10 cellular contexts compared by ENCODE assay signal in the genomic region with DNA sequence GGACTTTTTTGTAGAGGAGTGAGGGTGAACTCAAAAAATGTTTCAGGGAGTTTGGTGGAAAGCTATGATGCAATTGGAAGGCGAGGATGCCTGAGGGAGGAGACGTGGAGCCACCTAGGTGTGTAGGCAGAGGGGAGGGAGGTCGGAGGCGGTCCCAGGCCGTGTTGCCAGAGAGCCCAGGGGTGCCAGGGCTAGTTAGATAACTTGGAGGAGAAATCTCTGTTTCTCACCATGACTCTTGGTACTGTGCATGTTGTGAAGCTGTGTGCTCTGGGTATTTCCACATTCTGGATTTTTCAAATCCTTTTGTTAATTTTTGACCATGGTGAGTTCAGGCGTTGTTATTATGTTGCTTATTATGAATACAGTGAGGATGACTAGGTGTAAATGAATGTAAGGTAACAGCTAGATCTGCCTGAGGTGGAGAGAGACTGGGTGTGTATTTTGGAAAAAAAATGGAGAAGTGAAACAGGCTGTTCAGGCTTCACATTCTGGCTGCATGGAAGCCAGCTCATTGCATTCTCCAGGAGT. TPM values are rescaled to one million over a fixed set of nuclear protein-coding genes. Genes with fewer than 3 reads are reported as not detected.
DNase-seq lines count a peak whose midpoint lies in the region; ATAC-seq, FAIRE-seq and TF ChIP-seq lines count a peak whose summit lies in the region.
"Had no signal": no experiment of that assay in that cellular context is flagged by ENCODE, and none has a peak within 500 bp of the region (broad histone marks: within the 10 kb centered on the region; RNA-seq: fewer than 3 reads in every experiment).

No MANE protein-coding gene starts in this region.

- POLR2A ChIA-PET in GM12878 (lab: Charles Lee), result interaction anchor here (0.8 to 10.2 kb wide), 6 partner anchors 23 to 62 kb away, joined by 3 to 130 read pairs (median 7); a partner anchor contains a TSS

- H3K4me1 ChIP-seq in HUES48 (ENCODE audit: control insufficient read depth, insufficient read depth, low read length) (peaks cover 48% of the 10 kb centered on the region), GM12878 (ENCODE audit: control insufficient read depth, insufficient read depth, low read length) (peaks cover 27% of the 10 kb centered on the region)

- no peak for FAIRE-seq in GM12878 (lab: Jason Lieb, UNC)

- no peak overlapping the region for H2AFZ ChIP-seq in GM12878 (ENCODE audit: control insufficient read depth, low read depth, low read length)

- no peak for TF ChIP-seq RAD21 in GM12878 (IDR thresholded peaks at IDR 0.05; ENCODE audit: insufficient read depth, low read depth, low read length)

- RAD21 ChIA-PET in GM12878 (lab: Charles Lee; ENCODE audit: unreplicated experiment), result interaction anchor here (0.7 to 11.4 kb wide), 12 partner anchors 8 to 606 kb away, joined by 3 to 201 read pairs (median 6); a partner anchor contains a TSS

- no peak overlapping the region for H3K27ac ChIP-seq in HUES48 (ENCODE audit: low read depth, low read length)
- peak overlapping the region; percentile 69 for H3K27ac ChIP-seq in GM12878 (ENCODE audit: control insufficient read depth, insufficient read depth)

- DNase-seq in CD14-positive monocyte (ENCODE audit: low spot score), result no peak
- DNase-seq in GM12878 (ENCODE audit: low read depth, low spot score), result no peak
- DNase-seq in naive B cell, result no peak
- no peak for DNase-seq in T1000 (lab: John Stamatoyannopoulos, UW)
- no peak for DNase-seq in activated naive CD4-positive, alpha-beta T cell (lab: John Stamatoyannopoulos, UW)
- DNase-seq in NCI-H2081 (lab: John Stamatoyannopoulos, UW), result no peak
- no peak for DNase-seq in D341Med (ENCODE audit: low spot score)
- DNase-seq: activated CD8-positive, alpha-beta memory T cell treated with anti-CD3 and anti-CD28 coated beads, Interleukin-2, amount 10 ng/mL, durations not matched to agents 7 days and 5 days; DMS 273 treated with DMSO at 0.1 percent for 48 hours had no signal

- 20% methylated on average over 6 of the region's 6 CpGs for WGBS in GM12878 (ENCODE audit: insufficient coverage, insufficient replicate concordance, low lambda C conversion rate, missing lambda C conversion rate)

- 0 out of 4 replicates have a peak, but pooled peaks of 1 of the 2 experiments have one; percentile 25 for TF ChIP-seq EP300 in GM12878 (IDR thresholded peaks at IDR 0.05; ENCODE audit: borderline replicate concordance in 1 of 2, control insufficient read depth in 1 of 2, low read depth in 2 of 2, low read length in 2 of 2)

- peaks cover 0 to 3% of the 10 kb centered on the region in 2 donors for H3K36me3 Mint-ChIP-seq in CD14-positive monocyte
- H3K36me3 Mint-ChIP-seq in naive B cell, result no peaks in the 10 kb centered on the region

- CTCF ChIA-PET in GM12878 (lab: Yijun Ruan, JAX), result interaction anchor here (1.3 to 10.2 kb wide), 8 partner anchors 8 to 747 kb away, joined by 3 to 89 read pairs (median 6); a partner anchor contains a TSS

- no peak for TF ChIP-seq POLR2A in GM12878 (IDR thresholded peaks at IDR 0.05; ENCODE audit: low read depth, low read length)

- TF ChIP-seq CTCF in CD14-positive monocyte (IDR thresholded peaks at IDR 0.05), result no peak
- TF ChIP-seq CTCF in GM12878 (IDR thresholded peaks at IDR 0.05 in 2 of 3, conservative IDR thresholded peaks at IDR 0.05 in 1 of 3; ENCODE audit: control insufficient read depth in 2 of 3, extremely low read depth in 1 of 3, insufficient read depth in 1 of 3, low read depth in 3 of 3, low read length in 3 of 3), result no peak

- in situ Hi-C loops in GM12878 (cut with MboI), result no loop called here

- peaks cover 95% of the 10 kb centered on the region for H3K79me2 ChIP-seq in GM12878 (ENCODE audit: control insufficient read depth, insufficient read depth, low read length)

- H3K27ac Mint-ChIP-seq in CD14-positive monocyte (peak overlapping the region; percentile 8 to 81 (median 64)), naive B cell (peak overlapping the region; percentile 54 to 91 (median 66))

- H3K4me3 ChIP-seq in HUES48 (ENCODE audit: low read depth, low read length) (peak overlapping the region; percentile 12; the same call in 1 of the 2 replicates), GM12878 (peak overlapping the region; percentile 66)

- H3K36me3 ChIP-seq in HUES48 (ENCODE audit: control insufficient read depth, insufficient read depth, low read length) (peaks cover 5% of the 10 kb centered on the region; the same call in 1 of the 2 replicates), GM12878 (ENCODE audit: control insufficient read depth in 2 of 2, insufficient read depth in 2 of 2, low read length in 1 of 2) (no peaks in the 10 kb centered on the region; a peak in 1 of 4 replicates)

- H3K9me3 ChIP-seq in HUES48 (ENCODE audit: control insufficient read depth, insufficient read depth, low read length) (no peaks in the 10 kb centered on the region), GM12878 (replicated peaks; ENCODE audit: control insufficient read depth, insufficient read depth, low read length) (no peaks in the 10 kb centered on the region; the same call in 2 of the 3 replicates)

- intact Hi-C loops in CD14-positive monocyte (cut with micrococcal nuclease) (loop anchor here (5.0 to 10.0 kb wide), 2 partner anchors 41 to 1181 kb away; a partner anchor contains a TSS), GM12878 (cut with micrococcal nuclease; ENCODE audit: unreplicated experiment) (loop anchor here (1.0 to 10.0 kb wide), 2 partner anchors 35 to 739 kb away; no protein-coding TSS in a partner anchor)

- peak overlapping the region; percentile 78 for H3K4me2 ChIP-seq in GM12878 (ENCODE audit: control insufficient read depth, insufficient read depth)

- H3K27me3 ChIP-seq in HUES48 (ENCODE audit: control insufficient read depth, insufficient read depth, low read length) (peaks cover 3% of the 10 kb centered on the region), GM12878 (replicated peaks in 1 of 2; ENCODE audit: control insufficient read depth in 2 of 2, insufficient read depth in 2 of 2, low read length in 1 of 2) (no peaks in the 10 kb centered on the region)

- 0 out of 2 replicates have a peak, but pooled peaks cover 2% of the 10 kb centered on the region for H4K20me1 ChIP-seq in GM12878 (ENCODE audit: control insufficient read depth, insufficient read depth)

- H3K9me3 Mint-ChIP-seq in CD14-positive monocyte, result peaks cover 0 to 6% (median 0%) of the 10 kb centered on the region in 7 donors
- H3K9me3 Mint-ChIP-seq in naive B cell, result no peaks in the 10 kb centered on the region

- BruUV-seq in GM12878 (replicated peaks; lab: Mats Ljungman, UMichigan), result no TSS peak

- H3K27me3 Mint-ChIP-seq in CD14-positive monocyte (ENCODE audit: low read depth in 3 of 3) (peaks cover 0 to 32% (median 0%) of the 10 kb centered on the region in 3 donors), naive B cell (peaks cover 0 to 7% (median 0%) of the 10 kb centered on the region in 3 donors)
- H3K27me3 Mint-ChIP-seq: activated CD8-positive, alpha-beta memory T cell treated with anti-CD3 and anti-CD28 coated beads, Interleukin-2, amount 10 ng/mL, durations not matched to agents 7 days and 5 days had no signal

- H3K4me1 Mint-ChIP-seq in CD14-positive monocyte, result peaks cover 64% of the 10 kb centered on the region
- peaks cover 49 to 84% (median 54%) of the 10 kb centered on the region in 3 donors for H3K4me1 Mint-ChIP-seq in naive B cell

- ATAC-seq in GM12878 (peak; percentile 14), naive B cell (ENCODE audit: low read depth in 2 of 2) (no peak)
- ATAC-seq: activated CD8-positive, alpha-beta memory T cell treated with anti-CD3 and anti-CD28 coated beads, Interleukin-2, amount 10 ng/mL, durations not matched to agents 7 days and 5 days had no signal

- H3K4me3 Mint-ChIP-seq in CD14-positive monocyte (peak overlapping the region in 1 of 2 donors; percentile 54), naive B cell (peak overlapping the region; percentile 3 to 72 (median 40))

- SMC1A ChIA-PET in GM12878 (lab: Charles Lee; ENCODE audit: uncharacterized antibody, unreplicated experiment), result interaction anchor here (0.6 to 13.8 kb wide), 10 partner anchors 8 to 65 kb away, joined by 3 to 198 read pairs (median 6); a partner anchor contains a TSS

- H3K9ac ChIP-seq in HUES48 (ENCODE audit: low read depth, low read length) (no peak overlapping the region), GM12878 (ENCODE audit: control insufficient read depth, insufficient read depth, low read length) (peak overlapping the region; percentile 67)

RNA-seq across cellular contexts. Expression of a gene that starts 4.5 kb away (rescaled TPM):
- polyA plus RNA-seq in CD14-positive monocyte (10 to 100 TPM; 30.8 to 38.1 TPM), GM12878 (2011; rRNA removed) (142 and 180 TPM in 2 replicates), GM12878 (2014; fragmentation: Illumina TruSeq; extraction: Trizol) (47.0 and 68.3 TPM in 2 replicates), GM12878 (2014; fragmentation: Nextera tagmentation; extraction: Ambion mirVana) (10 to 100 TPM; 49.2 to 49.3 TPM), GM12878 (2014; rRNA removed) (52.4 and 64.6 TPM in 2 replicates), GM12878 (2016; fragmentation: Nextera tagmentation; extraction: Ambion mirVana) (10 to 100 TPM; 64.8 to 76.4 TPM), naive B cell (ENCODE audit: low read depth in 6 of 6) (10 to 100 TPM; 15.7 to 28.1 (median 20.1) TPM)
- total RNA-seq in GM12878 (2013; cell fraction: nucleolus; rRNA removed), result 34.3 and 39.0 TPM in 2 replicates
- total RNA-seq in GM12878 (2014; rRNA removed) (42.1 and 54.1 TPM in 2 replicates), GM12878 (2014; rRNA removed; fragmentation: Illumina TruSeq; extraction: Trizol) (50.5 and 53.1 TPM in 2 replicates), GM12878 (2021) (43.2 and 44.2 TPM in 2 replicates)
- polyA plus RNA-seq in GM12878 (2011; ENCODE audit: low read depth), result 21.1 TPM
- polyA plus RNA-seq in GM12878 (2011; cell fraction: cytosol; rRNA removed), result 58.5 and 62.9 TPM in 2 replicates
- 50.2 and 59.5 TPM in 2 replicates for polyA plus RNA-seq in GM12878 (2011; cell fraction: nucleus; rRNA removed)
- 31.9 and 49.2 TPM in 2 replicates for polyA plus RNA-seq in GM12878 (2012)
- polyA minus RNA-seq in GM12878 (2011; rRNA and poly(A)+ RNA removed), result 52.1 and 73.6 TPM in 2 replicates
- polyA minus RNA-seq in GM12878 (2011; cell fraction: cytosol; rRNA and poly(A)+ RNA removed), result 26.5 and 27.1 TPM in 2 replicates
- 14.7 and 17.5 TPM in 2 replicates for polyA minus RNA-seq in GM12878 (2011; cell fraction: nucleus; rRNA and poly(A)+ RNA removed)

RNA-seq across cellular contexts. Expression of a gene that starts 40.5 kb away (rescaled TPM):
- polyA plus RNA-seq in CD14-positive monocyte, result 1 to 10 TPM; 1.6 to 1.9 TPM
- 7.1 and 8.4 TPM in 2 replicates for total RNA-seq in GM12878 (2013; cell fraction: nucleolus; rRNA removed)
- total RNA-seq in GM12878 (2014; rRNA removed), result 2.9 and 4.7 TPM in 2 replicates
- total RNA-seq in GM12878 (2014; rRNA removed; fragmentation: Illumina TruSeq; extraction: Trizol), result 3.7 and 3.8 TPM in 2 replicates
- 3.0 and 3.8 TPM in 2 replicates for total RNA-seq in GM12878 (2021)
- polyA plus RNA-seq in GM12878 (2011; ENCODE audit: low read depth), result 1.1 TPM
- polyA plus RNA-seq in GM12878 (2011; rRNA removed), result 4.9 and 6.5 TPM in 2 replicates
- 1.8 and 1.9 TPM in 2 replicates for polyA plus RNA-seq in GM12878 (2011; cell fraction: cytosol; rRNA removed)
- polyA plus RNA-seq in GM12878 (2011; cell fraction: nucleus; rRNA removed), result 4.4 TPM in 2 replicates
- 1.2 and 2.0 TPM in 2 replicates for polyA plus RNA-seq in GM12878 (2012)
- 3.4 and 4.4 TPM in 2 replicates for polyA plus RNA-seq in GM12878 (2014; fragmentation: Illumina TruSeq; extraction: Trizol)
- 1 to 10 TPM; 1.5 to 4.0 TPM for polyA plus RNA-seq in GM12878 (2014; fragmentation: Nextera tagmentation; extraction: Ambion mirVana)
- polyA plus RNA-seq in GM12878 (2014; rRNA removed), result 1.9 and 2.0 TPM in 2 replicates
- 1 to 10 TPM; 1.1 to 2.7 TPM for polyA plus RNA-seq in GM12878 (2016; fragmentation: Nextera tagmentation; extraction: Ambion mirVana)
- polyA minus RNA-seq in GM12878 (2011; rRNA and poly(A)+ RNA removed), result 5.3 and 5.7 TPM in 2 replicates
- 2.8 and 5.3 TPM in 2 replicates for polyA minus RNA-seq in GM12878 (2011; cell fraction: cytosol; rRNA and poly(A)+ RNA removed)
- polyA minus RNA-seq in GM12878 (2011; cell fraction: nucleus; rRNA and poly(A)+ RNA removed), result 5.6 and 8.3 TPM in 2 replicates
- polyA plus RNA-seq in naive B cell (ENCODE audit: low read depth in 6 of 6), result 10 to 100 TPM; 10.5 to 14.1 (median 13.3) TPM

RNA-seq across cellular contexts. Expression of a gene that starts 41.0 kb away (rescaled TPM):
- polyA plus RNA-seq in CD14-positive monocyte (10 to 100 TPM; 12.2 to 18.3 TPM), GM12878 (2011; rRNA removed) (28.4 and 30.7 TPM in 2 replicates), GM12878 (2014; fragmentation: Illumina TruSeq; extraction: Trizol) (14.6 and 23.0 TPM in 2 replicates), GM12878 (2014; fragmentation: Nextera tagmentation; extraction: Ambion mirVana) (10 to 100 TPM; 18.3 to 27.5 TPM), GM12878 (2014; rRNA removed) (12.4 and 14.8 TPM in 2 replicates), GM12878 (2016; fragmentation: Nextera tagmentation; extraction: Ambion mirVana) (10 to 100 TPM; 21.6 to 26.6 TPM), naive B cell (ENCODE audit: low read depth in 6 of 6) (10 to 100 TPM; 39.9 to 53.9 (median 46.4) TPM)
- total RNA-seq in GM12878 (2013; cell fraction: nucleolus; rRNA removed), result 27.6 and 32.3 TPM in 2 replicates
- total RNA-seq in GM12878 (2014; rRNA removed) (21.0 and 30.0 TPM in 2 replicates), GM12878 (2014; rRNA removed; fragmentation: Illumina TruSeq; extraction: Trizol) (24.8 and 26.2 TPM in 2 replicates), GM12878 (2021) (17.5 and 17.8 TPM in 2 replicates)
- polyA plus RNA-seq in GM12878 (2011; ENCODE audit: low read depth), result 23.8 TPM
- 13.5 and 19.6 TPM in 2 replicates for polyA plus RNA-seq in GM12878 (2011; cell fraction: cytosol; rRNA removed)
- 11.8 and 13.8 TPM in 2 replicates for polyA plus RNA-seq in GM12878 (2011; cell fraction: nucleus; rRNA removed)
- polyA plus RNA-seq in GM12878 (2012), result 14.5 and 17.8 TPM in 2 replicates
- polyA minus RNA-seq in GM12878 (2011; rRNA and poly(A)+ RNA removed), result 15.3 and 18.7 TPM in 2 replicates
- polyA minus RNA-seq in GM12878 (2011; cell fraction: cytosol; rRNA and poly(A)+ RNA removed), result 10.3 and 13.9 TPM in 2 replicates
- polyA minus RNA-seq in GM12878 (2011; cell fraction: nucleus; rRNA and poly(A)+ RNA removed), result 10.0 and 15.9 TPM in 2 replicates

RNA-seq across cellular contexts. Expression of a gene that starts 41.1 kb away (rescaled TPM):
- polyA plus RNA-seq in CD14-positive monocyte (1 to 10 TPM; 2.4 to 2.9 TPM), GM12878 (2011; rRNA removed) (77.2 and 107 TPM in 2 replicates), GM12878 (2014; fragmentation: Illumina TruSeq; extraction: Trizol) (33.3 and 43.7 TPM in 2 replicates), GM12878 (2014; fragmentation: Nextera tagmentation; extraction: Ambion mirVana) (10 to 100 TPM; 43.0 to 64.5 TPM), GM12878 (2014; rRNA removed) (23.6 and 23.7 TPM in 2 replicates), GM12878 (2016; fragmentation: Nextera tagmentation; extraction: Ambion mirVana) (10 to 100 TPM; 32.6 to 34.2 TPM), naive B cell (ENCODE audit: low read depth in 6 of 6) (10 to 100 TPM; 26.5 to 60.5 (median 50.4) TPM)
- total RNA-seq in GM12878 (2013; cell fraction: nucleolus; rRNA removed), result 173 and 178 TPM in 2 replicates
- total RNA-seq in GM12878 (2014; rRNA removed) (22.4 and 27.7 TPM in 2 replicates), GM12878 (2014; rRNA removed; fragmentation: Illumina TruSeq; extraction: Trizol) (39.5 and 43.7 TPM in 2 replicates), GM12878 (2021) (30.6 and 34.0 TPM in 2 replicates)
- polyA plus RNA-seq in GM12878 (2011; ENCODE audit: low read depth), result 17.6 TPM
- polyA plus RNA-seq in GM12878 (2011; cell fraction: cytosol; rRNA removed), result 32.3 and 33.2 TPM in 2 replicates
- polyA plus RNA-seq in GM12878 (2011; cell fraction: nucleus; rRNA removed), result 186 and 224 TPM in 2 replicates
- 25.2 and 35.0 TPM in 2 replicates for polyA plus RNA-seq in GM12878 (2012)
- 38.1 and 44.5 TPM in 2 replicates for polyA minus RNA-seq in GM12878 (2011; rRNA and poly(A)+ RNA removed)
- 18.8 and 19.2 TPM in 2 replicates for polyA minus RNA-seq in GM12878 (2011; cell fraction: cytosol; rRNA and poly(A)+ RNA removed)
- polyA minus RNA-seq in GM12878 (2011; cell fraction: nucleus; rRNA and poly(A)+ RNA removed), result 85.6 and 109 TPM in 2 replicates
